18 cellular contexts compared by ENCODE assay signal in genomic region chr12:20494803-20495202, GRCh38.
"Had no signal": no experiment of that assay in that cellular context is flagged by ENCODE, and none has a peak within 500 bp of the region (broad histone marks: within the 10 kb centered on the region; RNA-seq: fewer than 3 reads in every experiment).

No MANE protein-coding gene starts in this region.

- H3K36me3 ChIP-seq: heart right ventricle, right atrium auricular region, SJSA1, spleen had no signal

- H3K9me3 ChIP-seq: heart right ventricle, right atrium auricular region, SJSA1, spleen had no signal

- H3K4me1 ChIP-seq: spleen had no signal

- ATAC-seq: heart right ventricle; naive thymus-derived CD4-positive, alpha-beta T cell; stimulated activated memory B cell treated with anti-CD40 and anti-IgM and Interleukin-4, amounts not matched to agents 10 μg/mL and 1 μg/mL and 100 μg/mL, for 72 hours had no signal

- H3K4me3 ChIP-seq: heart right ventricle, lung, right atrium auricular region, SJSA1, spleen had no signal

- H3K27ac ChIP-seq: SJSA1, VCaP had no signal

- H3K27me3 ChIP-seq: heart right ventricle, right atrium auricular region, SJSA1, spleen had no signal

- DNase-seq: activated CD4-positive, alpha-beta memory T cell treated with anti-CD3 and anti-CD28 coated beads, Interleukin-2, amount 10 ng/mL, durations not matched to agents 7 days and 5 days; activated CD8-positive, alpha-beta memory T cell treated with anti-CD3 and anti-CD28 coated beads, Interleukin-2, amount 50 U/mL, for 4 hours; activated naive CD4-positive, alpha-beta T cell; cortex of kidney; erythroblast; foreskin melanocyte; heart right ventricle; naive thymus-derived CD4-positive, alpha-beta T cell; posterior cingulate gyrus; spleen; stimulated activated CD4-positive, alpha-beta T cell treated with anti-CD3 and anti-CD28 coated beads, Interleukin-1b, Interleukin-23, amount 100 ng/mL, for 48 hours; T1000; trophoblast cell had no signal
